In the genomic region with DNA sequence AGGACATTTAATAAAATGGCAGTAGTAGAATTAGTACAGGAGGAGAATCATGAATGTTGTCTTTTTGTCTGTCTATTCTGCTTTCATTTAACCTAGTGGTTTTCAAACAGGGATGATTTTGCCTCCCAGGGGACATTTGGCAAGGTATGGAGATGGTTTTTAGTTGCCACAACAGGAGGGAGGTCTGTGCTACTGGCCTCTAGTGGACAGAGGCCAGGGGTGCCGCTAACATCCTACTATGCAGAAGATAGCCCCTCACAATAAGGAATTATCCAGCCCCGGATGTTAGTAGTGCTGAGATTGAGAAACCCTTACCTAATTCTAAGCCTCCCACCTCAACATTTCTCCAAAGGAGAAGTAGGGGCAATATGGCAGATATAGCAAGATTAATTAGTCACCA, we compare ENCODE assay signal across 11 cellular contexts. TPM values are rescaled to one million over a fixed set of nuclear protein-coding genes. Genes with fewer than 3 reads are reported as not detected.
DNase-seq lines count a peak whose midpoint lies in the region; FAIRE-seq and TF ChIP-seq lines count a peak whose summit lies in the region.
"Had no signal": no experiment of that assay in that cellular context is flagged by ENCODE, and none has a peak within 500 bp of the region (broad histone marks: within the 10 kb centered on the region; RNA-seq: fewer than 3 reads in every experiment).

No MANE protein-coding gene starts in this region.

- H3K4ac ChIP-seq in mesenchymal stem cell (ENCODE audit: low read depth in 1 of 2, low read length in 2 of 2) = no peak overlapping the region

- no peak overlapping the region for H2AK5ac ChIP-seq in mesenchymal stem cell (ENCODE audit: low read length, severe bottlenecking)

- H3K9me3 Mint-ChIP-seq in Calu3 (ENCODE audit: low read depth, unreplicated experiment) (no peaks in the 10 kb centered on the region), HFFc6 (no peaks in the 10 kb centered on the region), astrocyte (ENCODE audit: unreplicated experiment) (peaks cover 2% of the 10 kb centered on the region)

- H3K27ac ChIP-seq in astrocyte (ENCODE audit: low read depth, low read length) = no peak overlapping the region
- H3K27ac ChIP-seq in mesenchymal stem cell (ENCODE audit: low read length, poor library complexity, severe bottlenecking) = no peak overlapping the region

- DNase-seq in Calu3 (peak; percentile 14), HFFc6 (no peak), astrocyte (ENCODE audit: low read depth) (no peak), mesenchymal stem cell (peak; percentile 29), cerebellar nuclear complex (lab: John Stamatoyannopoulos, UW) (no peak)
- no peak for DNase-seq in stimulated activated CD4-positive, alpha-beta T cell treated with anti-CD3 and anti-CD28 coated beads, Interleukin-1b, Interleukin-23, amount 100 ng/mL, for 48 hours
- DNase-seq in activated CD4-positive, CD25-positive, alpha-beta regulatory T cell (lab: John Stamatoyannopoulos, UW) = no peak
- no peak for DNase-seq in activated effector memory CD4-positive, alpha-beta T cell treated with anti-CD3 and anti-CD28 coated beads, Interleukin-2, amount 50 U/mL, for 16 hours
- DNase-seq: activated CD4-positive, alpha-beta memory T cell treated with anti-CD3 and anti-CD28 coated beads for 36 hours; cortex of kidney had no signal

- no peak overlapping the region for H4K91ac ChIP-seq in mesenchymal stem cell (ENCODE audit: low read length)

- peaks cover 39% of the 10 kb centered on the region for H4K20me1 ChIP-seq in astrocyte (ENCODE audit: insufficient read depth, low read length)

- H3K79me1 ChIP-seq in mesenchymal stem cell (replicated peaks; ENCODE audit: low read length, poor library complexity, severe bottlenecking) = peaks cover 36% of the 10 kb centered on the region

- H3K36me3 ChIP-seq in astrocyte (ENCODE audit: insufficient read depth, low read length) = peaks cover 32% of the 10 kb centered on the region
- H3K36me3 ChIP-seq in mesenchymal stem cell (ENCODE audit: control insufficient read depth in 1 of 2, insufficient read depth in 2 of 2, low read depth in 1 of 2, low read length in 2 of 2) = peaks cover 12 to 94% of the 10 kb centered on the region in 2 experiments

- H3K18ac ChIP-seq in mesenchymal stem cell (ENCODE audit: low read depth in 1 of 2, low read length in 2 of 2) = no peak overlapping the region

- H3K27ac Mint-ChIP-seq in Calu3 (ENCODE audit: unreplicated experiment) (no peak overlapping the region), HFFc6 (no peak overlapping the region), astrocyte (ENCODE audit: unreplicated experiment) (no peak overlapping the region)
- H3K27ac Mint-ChIP-seq: activated CD4-positive, alpha-beta memory T cell treated with anti-CD3 and anti-CD28 coated beads for 36 hours had no signal

- FAIRE-seq in astrocyte (lab: Jason Lieb, UNC) = no peak

- H3K4me1 ChIP-seq in astrocyte (ENCODE audit: insufficient read depth, low read length) (no peaks in the 10 kb centered on the region), mesenchymal stem cell (ENCODE audit: control insufficient read depth, insufficient read depth, low read depth, low read length) (no peaks in the 10 kb centered on the region)

- H2BK120ac ChIP-seq in mesenchymal stem cell (ENCODE audit: low read depth, low read length) = no peak overlapping the region

- no peaks in the 10 kb centered on the region for H3K27me3 Mint-ChIP-seq in Calu3 (ENCODE audit: unreplicated experiment)
- H3K27me3 Mint-ChIP-seq in HFFc6 (ENCODE audit: insufficient read depth) = no peaks in the 10 kb centered on the region
- no peaks in the 10 kb centered on the region for H3K27me3 Mint-ChIP-seq in astrocyte (ENCODE audit: low read depth, unreplicated experiment)
- H3K27me3 Mint-ChIP-seq: activated CD4-positive, alpha-beta memory T cell treated with anti-CD3 and anti-CD28 coated beads for 36 hours had no signal

- H3K23ac ChIP-seq in mesenchymal stem cell (ENCODE audit: low read length in 2 of 2) = no peak overlapping the region

- H3K4me3 ChIP-seq in astrocyte (ENCODE audit: insufficient read depth, low read depth, low read length) (no peak overlapping the region), mesenchymal stem cell (ENCODE audit: insufficient read depth in 1 of 2, low read depth in 1 of 2, low read length in 2 of 2) (no peak overlapping the region)

- H3K36me3 Mint-ChIP-seq in Calu3 (ENCODE audit: insufficient read depth, unreplicated experiment) = peaks cover 20% of the 10 kb centered on the region
- peaks cover 38% of the 10 kb centered on the region for H3K36me3 Mint-ChIP-seq in HFFc6 (ENCODE audit: low read depth)
- peaks cover 17% of the 10 kb centered on the region for H3K36me3 Mint-ChIP-seq in astrocyte (ENCODE audit: low read depth, unreplicated experiment)

- no peak overlapping the region for H3K14ac ChIP-seq in mesenchymal stem cell (ENCODE audit: low read length in 2 of 2)

- H3K4me3 Mint-ChIP-seq in Calu3 (ENCODE audit: low read depth, unreplicated experiment) = no peak overlapping the region
- no peak overlapping the region for H3K4me3 Mint-ChIP-seq in HFFc6
- no peak overlapping the region for H3K4me3 Mint-ChIP-seq in astrocyte (ENCODE audit: unreplicated experiment)
- H3K4me3 Mint-ChIP-seq: activated CD4-positive, alpha-beta memory T cell treated with anti-CD3 and anti-CD28 coated beads for 36 hours had no signal

- WGBS in mesenchymal stem cell = no CpG with 5 or more reads among the region's 2 CpGs

- H2BK15ac ChIP-seq in mesenchymal stem cell (ENCODE audit: low read depth, poor library complexity, severe bottlenecking) = no peak overlapping the region

- peaks cover 43% of the 10 kb centered on the region for H3K79me2 ChIP-seq in astrocyte (ENCODE audit: insufficient read depth, low read length)

- H3K4me1 Mint-ChIP-seq in Calu3 (ENCODE audit: low read depth, unreplicated experiment) = no peaks in the 10 kb centered on the region
- peaks cover 6% of the 10 kb centered on the region; the same call in 1 of the 2 replicates for H3K4me1 Mint-ChIP-seq in HFFc6 (ENCODE audit: low read depth)
- H3K4me1 Mint-ChIP-seq in astrocyte (ENCODE audit: low read depth, unreplicated experiment) = no peaks in the 10 kb centered on the region

- H3K9me3 ChIP-seq in astrocyte (ENCODE audit: insufficient read depth, low read depth, low read length) (no peaks in the 10 kb centered on the region), mesenchymal stem cell (ENCODE audit: control insufficient read depth, low read length) (peaks cover 13% of the 10 kb centered on the region)

- no peak overlapping the region for H3K4me2 ChIP-seq in astrocyte (ENCODE audit: low read length)
- H3K4me2 ChIP-seq in mesenchymal stem cell (ENCODE audit: low read length, poor library complexity, severe bottlenecking) = no peak overlapping the region

- H3K9ac ChIP-seq in astrocyte (ENCODE audit: low read length) (no peak overlapping the region), mesenchymal stem cell (ENCODE audit: low read length) (no peak overlapping the region)

- CTCF ChIA-PET in Calu3 (lab: Charles Lee) = no interaction called here

- no peak overlapping the region for H4K8ac ChIP-seq in mesenchymal stem cell (ENCODE audit: low read length)

- intact Hi-C loops in Calu3 (cut with micrococcal nuclease; ENCODE audit: unreplicated experiment) = no loop called here

- TF ChIP-seq CTCF in Calu3 (IDR thresholded peaks at IDR 0.05; ENCODE audit: unreplicated experiment) (peak; percentile 66), HFFc6 (IDR thresholded peaks at IDR 0.05) (peak; percentile 78), astrocyte (IDR thresholded peaks at IDR 0.05; ENCODE audit: insufficient read depth, low read depth, low read length) (peak; percentile 53)

- no TSS peak for BruUV-seq in Calu3 (replicated peaks; lab: Mats Ljungman, UMichigan)

- no peak overlapping the region for H2AFZ ChIP-seq in astrocyte (ENCODE audit: low read depth, low read length)
- no peak overlapping the region for H2AFZ ChIP-seq in mesenchymal stem cell (ENCODE audit: low read depth, low read length)

- no peak overlapping the region for H2BK5ac ChIP-seq in mesenchymal stem cell (ENCODE audit: low read depth, low read length, poor library complexity, severe bottlenecking)

- H3K27me3 ChIP-seq in astrocyte (ENCODE audit: insufficient read depth, low read length) (no peaks in the 10 kb centered on the region), mesenchymal stem cell (ENCODE audit: control insufficient read depth in 1 of 2, insufficient read depth in 1 of 2, low read length in 2 of 2) (no peaks in the 10 kb centered on the region)

- H2BK12ac ChIP-seq in mesenchymal stem cell (ENCODE audit: low read length in 2 of 2) = no peak overlapping the region

RNA-seq across cellular contexts. Expression of a gene that starts 18.3 kb away (rescaled TPM):
- 31.5 and 31.9 TPM in 2 replicates for total RNA-seq in Calu3 (2022)
- total RNA-seq in HFFc6 (2021; fragmentation: NEBNext Ultra II Directional; extraction: Animal tissue kit (Norgen Biotek cat#: 25700)) = 10 to 100 TPM; 20.3 to 27.2 (median 25.4) TPM
- 20.8 and 21.7 TPM in 2 replicates for total RNA-seq in astrocyte
- 11.9 TPM for polyA plus RNA-seq in mesenchymal stem cell (2013, experiment 1 of 2)
- polyA plus RNA-seq in mesenchymal stem cell (2013, experiment 2 of 2) = 12.3 TPM

RNA-seq across cellular contexts. Expression of a gene that starts 18.6 kb away (rescaled TPM):
- total RNA-seq in Calu3 (2022) (0.94 and 1.9 TPM in 2 replicates), astrocyte (1.8 and 1.9 TPM in 2 replicates)
- total RNA-seq in HFFc6 (2021; fragmentation: NEBNext Ultra II Directional; extraction: Animal tissue kit (Norgen Biotek cat#: 25700)) = under 1 TPM in 5 of 6 experiments, not detected in 1; 0.07 to 0.68 (median 0.46) TPM
- 0.40 TPM for polyA plus RNA-seq in mesenchymal stem cell (2013, experiment 1 of 2)
- polyA plus RNA-seq in mesenchymal stem cell (2013, experiment 2 of 2) = 0.42 TPM
- total RNA-seq: lung microvascular endothelial cell had no signal

Comparison
In these comparisons a context has a peak if more than half of its experiments do, and no peak if none do; other contexts are left out.
1. DNase-seq: peak in Calu3 (single experiment) and mesenchymal stem cell (single experiment); none in HFFc6 (single experiment), astrocyte (single experiment), cerebellar nuclear complex (0 of 2), stimulated activated CD4-positive, alpha-beta T cell treated with anti-CD3 and anti-CD28 coated beads, Interleukin-1b, Interleukin-23, amount 100 ng/mL, for 48 hours (single experiment), activated CD4-positive, CD25-positive, alpha-beta regulatory T cell (0 of 4) and activated effector memory CD4-positive, alpha-beta T cell treated with anti-CD3 and anti-CD28 coated beads, Interleukin-2, amount 50 U/mL, for 16 hours (single experiment).
2. Peak in every context shown above with its lines, with median percentiles within 50 percentile points of each other: CTCF ChIP-seq.